Comparison of ENCODE assay signal across 8 cellular contexts in genomic region chrX:129956765-129957164, GRCh38. TPM values are rescaled to one million over a fixed set of nuclear protein-coding genes. Genes with fewer than 3 reads are reported as not detected.
DNase-seq lines count a peak whose midpoint lies in the region; ATAC-seq, FAIRE-seq and TF ChIP-seq lines count a peak whose summit lies in the region.

No MANE protein-coding gene starts in this region.

- H3K27ac ChIP-seq in keratinocyte (ENCODE audit: control insufficient read depth, insufficient read depth, low read length), result no peak overlapping the region
- H3K27ac ChIP-seq in transverse colon, result peak overlapping the region; percentile 63 to 80 (median 76)

- no peak for DNase-seq in activated naive CD8-positive, alpha-beta T cell treated with anti-CD3 and anti-CD28 coated beads, Interleukin-2, amount 50 U/mL, for 24 hours
- DNase-seq in activated CD8-positive, alpha-beta T cell treated with anti-CD3 and anti-CD28 coated beads, Interleukin-2, amount 10 ng/mL, durations not matched to agents 7 days and 5 days, result no peak
- no peak for DNase-seq in keratinocyte (ENCODE audit: low read depth, low spot score)
- DNase-seq in transverse colon, result no peak
- no peak for DNase-seq in NCI-H510A treated with DMSO at 0.1 percent for 48 hours (lab: John Stamatoyannopoulos, UW)
- DNase-seq in DMS 273 treated with DMSO at 0.1 percent for 48 hours (lab: John Stamatoyannopoulos, UW), result no peak
- no peak for DNase-seq in foreskin melanocyte

- CTCF ChIA-PET in activated CD8-positive, alpha-beta T cell treated with anti-CD3 and anti-CD28 coated beads, Interleukin-2, amount 10 ng/mL, durations not matched to agents 7 days and 5 days (lab: Charles Lee), result interaction anchor here (1.8 kb wide), 1 partner anchor 31 kb away, joined by 6 read pairs; no protein-coding TSS in a partner anchor

- no peak overlapping the region for H3K9ac ChIP-seq in keratinocyte (ENCODE audit: control insufficient read depth, extremely low read depth, insufficient read depth, low read length)

- in situ Hi-C loops in transverse colon (cut with MboI; ENCODE audit: low pct_ligation_motif_present in 1 of 4, low pct_unique_long_range_greater_than_20kb in 1 of 4, low sequenced_read_pairs in 3 of 4), result no loop called here

- no peaks in the 10 kb centered on the region for H3K36me3 Mint-ChIP-seq in activated naive CD8-positive, alpha-beta T cell
- H3K36me3 Mint-ChIP-seq in activated naive CD8-positive, alpha-beta T cell treated with anti-CD3 and anti-CD28 coated beads, Interleukin-2, amount 50 U/mL, for 24 hours (ENCODE audit: low read depth), result peaks cover 2% of the 10 kb centered on the region
- peaks cover 2% of the 10 kb centered on the region for H3K36me3 Mint-ChIP-seq in activated CD8-positive, alpha-beta T cell treated with anti-CD3 and anti-CD28 coated beads, Interleukin-2, amount 10 ng/mL, durations not matched to agents 7 days and 5 days (ENCODE audit: low read depth)

- no peaks in the 10 kb centered on the region for H3K9me3 Mint-ChIP-seq in activated naive CD8-positive, alpha-beta T cell (ENCODE audit: low read depth)
- no peaks in the 10 kb centered on the region for H3K9me3 Mint-ChIP-seq in activated naive CD8-positive, alpha-beta T cell treated with anti-CD3 and anti-CD28 coated beads, Interleukin-2, amount 50 U/mL, for 24 hours
- H3K9me3 Mint-ChIP-seq in activated CD8-positive, alpha-beta T cell treated with anti-CD3 and anti-CD28 coated beads, Interleukin-2, amount 10 ng/mL, durations not matched to agents 7 days and 5 days (ENCODE audit: insufficient read depth), result no peaks in the 10 kb centered on the region

- no peak overlapping the region for H3K27ac Mint-ChIP-seq in activated naive CD8-positive, alpha-beta T cell
- no peak overlapping the region for H3K27ac Mint-ChIP-seq in activated naive CD8-positive, alpha-beta T cell treated with anti-CD3 and anti-CD28 coated beads, Interleukin-2, amount 50 U/mL, for 24 hours
- H3K27ac Mint-ChIP-seq in activated CD8-positive, alpha-beta T cell treated with anti-CD3 and anti-CD28 coated beads, Interleukin-2, amount 10 ng/mL, durations not matched to agents 7 days and 5 days, result peak overlapping the region; percentile 60

- TF ChIP-seq CTCF in keratinocyte (optimal IDR thresholded peaks at IDR 0.05 in 1 of 3, IDR thresholded peaks at IDR 0.05 in 1 of 3, conservative IDR thresholded peaks at IDR 0.05 in 1 of 3; ENCODE audit: extremely low read depth in 1 of 3, insufficient read depth in 2 of 3, low read length in 3 of 3) (no peak), transverse colon (IDR thresholded peaks at IDR 0.05) (no peak)

- dilution Hi-C loops in keratinocyte (cut with MboI; ENCODE audit: extremely low pct_ligation_motif_present, low sequenced_read_pairs), result no loop called here

- H3K4me2 ChIP-seq in keratinocyte (ENCODE audit: control insufficient read depth, extremely low read depth, insufficient read depth, low read depth, low read length), result peak overlapping the region; percentile 47

- no peak for ATAC-seq in activated naive CD8-positive, alpha-beta T cell treated with anti-CD3 and anti-CD28 coated beads, Interleukin-2, amount 50 U/mL, for 24 hours
- ATAC-seq in activated CD8-positive, alpha-beta T cell treated with anti-CD3 and anti-CD28 coated beads, Interleukin-2, amount 10 ng/mL, durations not matched to agents 7 days and 5 days, result no peak

- H3K4me1 Mint-ChIP-seq in activated naive CD8-positive, alpha-beta T cell (ENCODE audit: low read depth), result peaks cover 25% of the 10 kb centered on the region
- H3K4me1 Mint-ChIP-seq in activated naive CD8-positive, alpha-beta T cell treated with anti-CD3 and anti-CD28 coated beads, Interleukin-2, amount 50 U/mL, for 24 hours, result peaks cover 13% of the 10 kb centered on the region
- peaks cover 37% of the 10 kb centered on the region for H3K4me1 Mint-ChIP-seq in activated CD8-positive, alpha-beta T cell treated with anti-CD3 and anti-CD28 coated beads, Interleukin-2, amount 10 ng/mL, durations not matched to agents 7 days and 5 days (ENCODE audit: low read depth)

- TF ChIP-seq EP300 in transverse colon (IDR thresholded peaks at IDR 0.05; ENCODE audit: low read depth), result no peak

- POLR2A ChIA-PET in activated CD8-positive, alpha-beta T cell treated with anti-CD3 and anti-CD28 coated beads, Interleukin-2, amount 10 ng/mL, durations not matched to agents 7 days and 5 days (lab: Charles Lee), result no interaction called here

- no peaks in the 10 kb centered on the region for H3K9me1 ChIP-seq in keratinocyte (ENCODE audit: control insufficient read depth, extremely low read depth, insufficient read depth, low read length)

- H3K4me3 ChIP-seq in keratinocyte (ENCODE audit: control insufficient read depth in 2 of 3, extremely low read depth in 1 of 3, insufficient read depth in 2 of 3, low read depth in 1 of 3, low read length in 3 of 3) (no peak overlapping the region), transverse colon (peak overlapping the region in 3 of 4 donors; percentile 31 to 52 (median 31))

- intact Hi-C loops in transverse colon (cut with DNase I; ENCODE audit: low total_unique reads), result no loop called here

- no peak for FAIRE-seq in keratinocyte (lab: Jason Lieb, UNC)

- H3K27me3 ChIP-seq in keratinocyte (ENCODE audit: control insufficient read depth, extremely low read depth, insufficient read depth, low read length) (peaks cover 3% of the 10 kb centered on the region), transverse colon (no peaks in the 10 kb centered on the region)

- WGBS in transverse colon (ENCODE audit: low coverage in 1 of 2), 2 donors, result 49% methylated on average over 20 of the region's 20 CpGs; no CpG with 5 or more reads in 1 of the 2 donors

- no peaks in the 10 kb centered on the region for H4K20me1 ChIP-seq in keratinocyte (ENCODE audit: control insufficient read depth, extremely low read depth, insufficient read depth, low read length)

- H3K4me1 ChIP-seq in keratinocyte (ENCODE audit: control insufficient read depth, extremely low read depth, insufficient read depth, low read length) (peaks cover 19% of the 10 kb centered on the region), transverse colon (peaks cover 0 to 25% (median 5%) of the 10 kb centered on the region in 4 donors)

- H3K79me2 ChIP-seq in keratinocyte (ENCODE audit: control insufficient read depth, insufficient read depth, low read length), result no peaks in the 10 kb centered on the region

- no peak overlapping the region for H2AFZ ChIP-seq in keratinocyte (ENCODE audit: control insufficient read depth, low read length)

- H3K27me3 Mint-ChIP-seq in activated naive CD8-positive, alpha-beta T cell, result no peaks in the 10 kb centered on the region
- H3K27me3 Mint-ChIP-seq in activated naive CD8-positive, alpha-beta T cell treated with anti-CD3 and anti-CD28 coated beads, Interleukin-2, amount 50 U/mL, for 24 hours, result peaks cover 2% of the 10 kb centered on the region
- H3K27me3 Mint-ChIP-seq in activated CD8-positive, alpha-beta T cell treated with anti-CD3 and anti-CD28 coated beads, Interleukin-2, amount 10 ng/mL, durations not matched to agents 7 days and 5 days (ENCODE audit: low read depth), result peaks cover 5% of the 10 kb centered on the region

- TF ChIP-seq POLR2A in transverse colon (IDR thresholded peaks at IDR 0.05), result no peak

- peak overlapping the region; percentile 38 for H3K4me3 Mint-ChIP-seq in activated naive CD8-positive, alpha-beta T cell
- no peak overlapping the region for H3K4me3 Mint-ChIP-seq in activated naive CD8-positive, alpha-beta T cell treated with anti-CD3 and anti-CD28 coated beads, Interleukin-2, amount 50 U/mL, for 24 hours
- peak overlapping the region; percentile 56 for H3K4me3 Mint-ChIP-seq in activated CD8-positive, alpha-beta T cell treated with anti-CD3 and anti-CD28 coated beads, Interleukin-2, amount 10 ng/mL, durations not matched to agents 7 days and 5 days

- H3K9me3 ChIP-seq in keratinocyte (ENCODE audit: control insufficient read depth, low read depth, low read length) (no peaks in the 10 kb centered on the region), transverse colon (no peaks in the 10 kb centered on the region)

- H3K36me3 ChIP-seq in keratinocyte (ENCODE audit: control insufficient read depth in 2 of 2, extremely low read depth in 1 of 2, insufficient read depth in 2 of 2, low read length in 2 of 2) (no peaks in the 10 kb centered on the region), transverse colon (no peaks in the 10 kb centered on the region)

RNA-seq across cellular contexts. Expression of gene BCORL1, which starts 25.7 kb away (rescaled TPM):
- 10 to 100 TPM in 1 of 2 experiments, 1 to 10 TPM in 1; 9.7 to 10.9 TPM for total RNA-seq in activated CD8-positive, alpha-beta T cell treated with anti-CD3 and anti-CD28 coated beads, Interleukin-2, amount 10 ng/mL, durations not matched to agents 7 days and 5 days
- 0.41 to 1.2 TPM (median 0.54 TPM) in 3 replicates for polyA plus RNA-seq in keratinocyte
- 2.3 TPM for polyA plus RNA-seq in keratinocyte (2011; ENCODE audit: low read depth)
- polyA plus RNA-seq in keratinocyte (2011; cell fraction: cytosol; rRNA removed), result 0.69 and 1.2 TPM in 2 replicates
- 5.5 and 7.2 TPM in 2 replicates for polyA plus RNA-seq in keratinocyte (2011; cell fraction: nucleus; rRNA removed)
- polyA plus RNA-seq in keratinocyte (2012; ENCODE audit: low replicate concordance), result 2.5 and 3.5 TPM in 2 replicates
- 1.7 to 8.2 TPM (median 1.9 TPM) in 3 replicates for polyA minus RNA-seq in keratinocyte
- polyA minus RNA-seq in keratinocyte (2011; cell fraction: cytosol; rRNA and poly(A)+ RNA removed), result 2.5 TPM
- 3.8 and 7.0 TPM in 2 replicates for polyA minus RNA-seq in keratinocyte (2011; cell fraction: nucleus; rRNA and poly(A)+ RNA removed)
- total RNA-seq in transverse colon, result 10 to 100 TPM in 1 of 4 donors, 1 to 10 TPM in 3; 5.6 to 11.6 (median 8.0) TPM

RNA-seq across cellular contexts. Expression of gene UTP14A, which starts 50.8 kb away (rescaled TPM):
- 10 to 100 TPM; 28.1 to 29.7 TPM for total RNA-seq in activated CD8-positive, alpha-beta T cell treated with anti-CD3 and anti-CD28 coated beads, Interleukin-2, amount 10 ng/mL, durations not matched to agents 7 days and 5 days
- polyA plus RNA-seq in keratinocyte, result 18.3 to 30.6 TPM (median 29.1 TPM) in 3 replicates
- 21.8 TPM for polyA plus RNA-seq in keratinocyte (2011; ENCODE audit: low read depth)
- polyA plus RNA-seq in keratinocyte (2011; cell fraction: cytosol; rRNA removed), result 22.4 and 24.8 TPM in 2 replicates
- 23.7 and 32.5 TPM in 2 replicates for polyA plus RNA-seq in keratinocyte (2011; cell fraction: nucleus; rRNA removed)
- polyA plus RNA-seq in keratinocyte (2012; ENCODE audit: low replicate concordance), result 11.9 and 28.0 TPM in 2 replicates
- 4.4 to 16.2 TPM (median 7.5 TPM) in 3 replicates for polyA minus RNA-seq in keratinocyte
- polyA minus RNA-seq in keratinocyte (2011; cell fraction: cytosol; rRNA and poly(A)+ RNA removed), result 13.2 TPM
- polyA minus RNA-seq in keratinocyte (2011; cell fraction: nucleus; rRNA and poly(A)+ RNA removed), result 6.6 and 13.0 TPM in 2 replicates
- total RNA-seq in transverse colon, result 10 to 100 TPM in 2 of 4 donors, 1 to 10 TPM in 2; 7.2 to 14.7 (median 11.4) TPM

Comparison
In these comparisons a context has a peak if more than half of its experiments do, and no peak if none do; other contexts are left out.
1. H3K4me3 ChIP-seq: peak in transverse colon (3 of 4); none in keratinocyte (0 of 3).